8 cellular contexts compared by ENCODE assay signal in genomic region chr20:25237610-25238318, GRCh38. TPM values are rescaled to one million over a fixed set of nuclear protein-coding genes. Genes with fewer than 3 reads are reported as not detected.
DNase-seq lines count a peak whose midpoint lies in the region; FAIRE-seq and TF ChIP-seq lines count a peak whose summit lies in the region.

No MANE protein-coding gene starts in this region.

- peak; percentile 96 for DNase-seq in AG09319 (ENCODE audit: extremely low read depth, low read depth)
- DNase-seq in H54 (ENCODE audit: insufficient read length, low spot score): peak; percentile 92
- peak; percentile 98 for DNase-seq in RWPE1 (ENCODE audit: low spot score)
- DNase-seq in ascending aorta (ENCODE audit: low spot score in 2 of 2): peak; percentile 78 to 94
- DNase-seq in kidney glomerular epithelial cell (lab: John Stamatoyannopoulos, UW): peak; percentile 99
- peak; percentile 22 for DNase-seq in stimulated activated CD8-positive, alpha-beta memory T cell treated with anti-CD3 and anti-CD28 coated beads, Interleukin-12 subunit alpha, Interleukin-12 subunit beta, amount 100 ng/mL, for 24 hours (ENCODE audit: extremely low read depth)
- DNase-seq in GM20000 (ENCODE audit: low spot score): no peak
- DNase-seq in central memory CD4-positive, alpha-beta T cell: no peak

- intact Hi-C loops in ascending aorta (cut with DNase I): loop anchor here (1.0 to 10.0 kb wide), 2 partner anchors 10 to 1873 kb away; partner anchors contain the start of gene GZF1

- H3K9me3 ChIP-seq in ascending aorta: no peaks in the 10 kb centered on the region

- peak; percentile 75 for FAIRE-seq in H54 (lab: Jason Lieb, UNC)

- peak; percentile 29 for TF ChIP-seq POLR2A in H54 (IDR thresholded peaks at IDR 0.05; ENCODE audit: low read depth, low read length)

- no peaks in the 10 kb centered on the region for H3K27me3 ChIP-seq in ascending aorta

- POLR2A ChIA-PET in RWPE1 (lab: Yijun Ruan, JAX; ENCODE audit: low non-redundant PET): no interaction called here

- no peaks in the 10 kb centered on the region for H3K36me3 ChIP-seq in ascending aorta

- no peak overlapping the region for H3K4me3 ChIP-seq in ascending aorta

- CTCF ChIA-PET in RWPE1 (lab: Yijun Ruan, JAX): no interaction called here

- TF ChIP-seq CTCF in AG09319 (IDR thresholded peaks at IDR 0.05; ENCODE audit: low read depth, low read length) (no peak), RWPE1 (conservative IDR thresholded peaks at IDR 0.05; ENCODE audit: low read depth) (no peak), ascending aorta (IDR thresholded peaks at IDR 0.05) (no peak), GM20000 (IDR thresholded peaks at IDR 0.05; ENCODE audit: extremely low read depth, missing control alignments) (no peak)

- peak overlapping the region; percentile 99 for H3K27ac ChIP-seq in RWPE1
- peak overlapping the region; percentile 83 to 97 for H3K27ac ChIP-seq in ascending aorta

- peaks cover 21 to 48% of the 10 kb centered on the region in 2 donors for H3K4me1 ChIP-seq in ascending aorta

RNA-seq across cellular contexts. Expression of gene PYGB, which starts 10.1 kb away (rescaled TPM):
- 125 TPM for total RNA-seq in ascending aorta

RNA-seq across cellular contexts. Expression of gene ENTPD6, which starts 42.3 kb away (rescaled TPM):
- 66.5 TPM for total RNA-seq in ascending aorta

Comparison
In these comparisons a context has a peak if more than half of its experiments do, and no peak if none do; other contexts are left out.
1. DNase-seq: peak in AG09319 (single experiment), H54 (single experiment), RWPE1 (single experiment), ascending aorta (2 of 2), kidney glomerular epithelial cell (single experiment) and stimulated activated CD8-positive, alpha-beta memory T cell treated with anti-CD3 and anti-CD28 coated beads, Interleukin-12 subunit alpha, Interleukin-12 subunit beta, amount 100 ng/mL, for 24 hours (single experiment); none in GM20000 (single experiment) and central memory CD4-positive, alpha-beta T cell (single experiment).